Comparison of ENCODE assay signal across 1 cellular context in genomic region chr13:90402613-90403012, GRCh38.
TF ChIP-seq lines count a peak whose summit lies in the region.

No MANE protein-coding gene starts in this region.

TF ChIP-seq in SK-N-SH treated with all-trans-retinoic acid at 6 μM for 48 hours, 23 proteins besides CTCF, POLR2A, EP300 and RAD21 (continued from another document):
- TF ChIP-seq PATZ1 (CRISPR knock-in tag; IDR thresholded peaks at IDR 0.05; ENCODE audit: borderline replicate concordance) (no peak), ESRRG (CRISPR knock-in tag; IDR thresholded peaks at IDR 0.05) (no peak), ZFP3 (CRISPR knock-in tag; IDR thresholded peaks at IDR 0.05) (no peak), CREB5 (CRISPR knock-in tag; IDR thresholded peaks at IDR 0.05; ENCODE audit: low read depth) (no peak), TCF4 (CRISPR knock-in tag; IDR thresholded peaks at IDR 0.05; ENCODE audit: borderline replicate concordance) (no peak), CSRNP3 (CRISPR knock-in tag; IDR thresholded peaks at IDR 0.05) (no peak), ZNF8 (CRISPR knock-in tag; IDR thresholded peaks at IDR 0.05) (no peak), ZNF70 (CRISPR knock-in tag; IDR thresholded peaks at IDR 0.05) (no peak), SNAI2 (CRISPR knock-in tag; IDR thresholded peaks at IDR 0.05) (no peak), ARNTL (CRISPR knock-in tag; IDR thresholded peaks at IDR 0.05; ENCODE audit: borderline replicate concordance, low read depth) (no peak), ZC3H10 (CRISPR knock-in tag; IDR thresholded peaks at IDR 0.05) (no peak)
